In the genomic region with DNA sequence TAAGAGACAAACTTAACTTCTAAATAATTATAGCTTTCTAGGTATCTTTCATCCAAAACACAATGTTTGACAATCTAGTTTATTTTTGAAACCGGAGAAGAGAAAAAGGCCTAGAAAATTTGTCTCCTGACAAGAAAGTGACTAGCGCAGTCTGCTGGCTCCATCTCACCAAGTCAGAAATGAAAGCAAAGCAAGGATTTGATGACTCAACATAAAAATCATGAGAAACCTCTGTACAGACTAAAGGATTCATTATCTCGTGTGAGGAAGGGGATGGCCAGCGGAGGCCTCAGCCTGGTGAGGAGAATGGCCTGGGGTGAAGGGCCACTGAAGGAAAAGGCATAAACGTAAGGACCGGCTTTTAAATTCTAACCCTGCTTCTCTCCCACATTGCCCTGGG, we compare ENCODE assay signal across 1 cellular context.
TF ChIP-seq lines count a peak whose summit lies in the region.

No MANE protein-coding gene starts in this region.

TF ChIP-seq in K562, 482 proteins besides CTCF, POLR2A, EP300 and RAD21 (continued from another document):
- TF ChIP-seq ZNF316 (IDR thresholded peaks at IDR 0.05) (peak; percentile 99), GTF2E2 (tag; IDR thresholded peaks at IDR 0.05) (no peak), NFE2 (IDR thresholded peaks at IDR 0.05; ENCODE audit: low read depth) (peak; percentile 42), MAFG (tag; conservative IDR thresholded peaks at IDR 0.05) (peak; percentile 99), MAFF (IDR thresholded peaks at IDR 0.05; ENCODE audit: low read length) (peak; percentile 97), ZBTB40 (IDR thresholded peaks at IDR 0.05) (no peak), ZBTB40 (CRISPR knock-in tag; IDR thresholded peaks at IDR 0.05) (no peak), ZNF766 (CRISPR knock-in tag; conservative IDR thresholded peaks at IDR 0.05) (peak; percentile 94), HEY1 (CRISPR knock-in tag; IDR thresholded peaks at IDR 0.05; ENCODE audit: borderline replicate concordance) (no peak)
